ENCODE assay signal across 9 cellular contexts in genomic region chr17:27540300-27541105, GRCh38.
DNase-seq lines count a peak whose midpoint lies in the region; ATAC-seq and TF ChIP-seq lines count a peak whose summit lies in the region.
"Had no signal": no experiment of that assay in that cellular context is flagged by ENCODE, and none has a peak within 500 bp of the region (broad histone marks: within the 10 kb centered on the region; RNA-seq: fewer than 3 reads in every experiment).

No MANE protein-coding gene starts in this region.

- no peak overlapping the region for H4K8ac ChIP-seq in mesendoderm (ENCODE audit: low read depth, low read length)

- peaks cover 11% of the 10 kb centered on the region for H3K4me1 ChIP-seq in mesendoderm (ENCODE audit: control insufficient read depth, low read depth, low read length)
- H3K4me1 ChIP-seq in uterus = peaks cover 7 to 20% of the 10 kb centered on the region in 2 donors

- no peaks in the 10 kb centered on the region for H3K27me3 Mint-ChIP-seq in activated CD4-positive, alpha-beta T cell treated with anti-CD3 and anti-CD28 coated beads, Interleukin-2, amount 10 ng/mL, durations not matched to agents 7 days and 5 days

- ATAC-seq in activated naive CD4-positive, alpha-beta T cell treated with anti-CD3 and anti-CD28 coated beads, Interleukin-2, amount 50 U/mL, for 72 hours = no peak

- no peak overlapping the region for H2BK15ac ChIP-seq in mesendoderm (replicated peaks; ENCODE audit: low read depth)

- POLR2A ChIA-PET in activated CD4-positive, alpha-beta T cell treated with anti-CD3 and anti-CD28 coated beads, Interleukin-2, amount 10 ng/mL, durations not matched to agents 7 days and 5 days (lab: Charles Lee) = no interaction called here

- no peak overlapping the region for H2BK5ac ChIP-seq in mesendoderm (ENCODE audit: low read length)

- no peak overlapping the region for H2AK5ac ChIP-seq in mesendoderm (ENCODE audit: low read length)

- H3K9ac ChIP-seq in mesendoderm (ENCODE audit: low read length) = no peak overlapping the region

- no peak overlapping the region for H3K4me2 ChIP-seq in mesendoderm (ENCODE audit: low read length)

- H3K79me1 ChIP-seq in mesendoderm (ENCODE audit: low read length) = peaks cover 54% of the 10 kb centered on the region

- H3K36me3 Mint-ChIP-seq in activated naive CD4-positive, alpha-beta T cell treated with anti-CD3 and anti-CD28 coated beads, Interleukin-2, amount 50 U/mL, for 72 hours = peaks cover 0 to 19% of the 10 kb centered on the region in 2 donors
- H3K36me3 Mint-ChIP-seq in activated CD4-positive, alpha-beta T cell treated with anti-CD3 and anti-CD28 coated beads, Interleukin-2, amount 10 ng/mL, durations not matched to agents 7 days and 5 days (ENCODE audit: low read depth) = no peaks in the 10 kb centered on the region

- H4K5ac ChIP-seq in mesendoderm (ENCODE audit: low read length) = no peak overlapping the region

- H3K4me3 ChIP-seq in coronary artery (peak overlapping the region; percentile 50), mesendoderm (ENCODE audit: low read length) (no peak overlapping the region), uterus (no peak overlapping the region)

- no peak for TF ChIP-seq POLR2A in uterus (IDR thresholded peaks at IDR 0.05)

- peaks cover 68% of the 10 kb centered on the region for H3K4me1 Mint-ChIP-seq in activated CD4-positive, alpha-beta T cell treated with anti-CD3 and anti-CD28 coated beads, Interleukin-2, amount 10 ng/mL, durations not matched to agents 7 days and 5 days

- intact Hi-C loops in uterus (cut with DNase I; ENCODE audit: low total_unique reads) = no loop called here

- CTCF ChIA-PET in activated CD4-positive, alpha-beta T cell treated with anti-CD3 and anti-CD28 coated beads, Interleukin-2, amount 10 ng/mL, durations not matched to agents 7 days and 5 days (lab: Charles Lee) = interaction anchor here (0.6 to 1.7 kb wide), 4 partner anchors 9 to 68 kb away, joined by 3 to 4 read pairs (median 4); no protein-coding TSS in a partner anchor

- no peak for DNase-seq in activated naive CD4-positive, alpha-beta T cell treated with anti-CD3 and anti-CD28 coated beads, Interleukin-2, amount 50 U/mL, for 72 hours (ENCODE audit: low spot score in 2 of 2)
- DNase-seq in activated naive CD4-positive, alpha-beta T cell (lab: John Stamatoyannopoulos, UW) = no peak
- peak; percentile 97 for DNase-seq in coronary artery (ENCODE audit: low spot score)
- DNase-seq in mesendoderm = no peak
- peak; percentile 86 to 95 for DNase-seq in uterus
- no peak for DNase-seq in activated CD4-positive, alpha-beta T cell treated with anti-CD3 and anti-CD28 coated beads, Interleukin-2, amount 10 ng/mL, durations not matched to agents 7 days and 5 days
- no peak for DNase-seq in ACHN
- no peak for DNase-seq in activated CD4-positive, alpha-beta T cell treated with anti-CD3 and anti-CD28 coated beads for 4 hours
- DNase-seq: DND-41 had no signal

- peaks cover 37% of the 10 kb centered on the region for H3K79me2 ChIP-seq in mesendoderm (ENCODE audit: control insufficient read depth, insufficient read depth, low read length)

- H3K56ac ChIP-seq in mesendoderm (ENCODE audit: low read length) = peak overlapping the region; percentile 1

- H3K9me3 Mint-ChIP-seq in activated naive CD4-positive, alpha-beta T cell treated with anti-CD3 and anti-CD28 coated beads, Interleukin-2, amount 50 U/mL, for 72 hours = no peaks in the 10 kb centered on the region
- no peaks in the 10 kb centered on the region for H3K9me3 Mint-ChIP-seq in activated CD4-positive, alpha-beta T cell treated with anti-CD3 and anti-CD28 coated beads, Interleukin-2, amount 10 ng/mL, durations not matched to agents 7 days and 5 days

- no peak overlapping the region for H3K18ac ChIP-seq in mesendoderm (ENCODE audit: low read length)

- no peaks in the 10 kb centered on the region for H3K27me3 ChIP-seq in mesendoderm (ENCODE audit: insufficient read depth, low read length, poor library complexity)
- H3K27me3 ChIP-seq in uterus = no peaks in the 10 kb centered on the region

- H3K27ac ChIP-seq in coronary artery = peak overlapping the region; percentile 76 to 92
- H3K27ac ChIP-seq in mesendoderm (ENCODE audit: low read depth, low read length) = no peak overlapping the region
- H3K27ac ChIP-seq in uterus = peak overlapping the region; percentile 67 to 79

- peak overlapping the region; percentile 11 to 65 for H3K27ac Mint-ChIP-seq in activated naive CD4-positive, alpha-beta T cell treated with anti-CD3 and anti-CD28 coated beads, Interleukin-2, amount 50 U/mL, for 72 hours
- no peak overlapping the region for H3K27ac Mint-ChIP-seq in activated CD4-positive, alpha-beta T cell treated with anti-CD3 and anti-CD28 coated beads, Interleukin-2, amount 10 ng/mL, durations not matched to agents 7 days and 5 days

- H3K23ac ChIP-seq in mesendoderm (ENCODE audit: low read length) = no peak overlapping the region

- in situ Hi-C loops in ACHN (cut with HindIII; ENCODE audit: low pct_ligation_motif_present, low pct_unique_long_range_greater_than_20kb, low sequenced_read_pairs) = no loop called here

- WGBS in mesendoderm (ENCODE audit: extremely low coverage, insufficient coverage, low lambda C conversion rate) = no CpG with 5 or more reads among the region's 16 CpGs

- no peak overlapping the region for H2BK120ac ChIP-seq in mesendoderm (ENCODE audit: low read depth, low read length)

- no peak overlapping the region for H3K4ac ChIP-seq in mesendoderm (ENCODE audit: low read depth, low read length)

- TF ChIP-seq CTCF in coronary artery (IDR thresholded peaks at IDR 0.05) (no peak), uterus (IDR thresholded peaks at IDR 0.05) (no peak)

- H3K9me3 ChIP-seq in uterus = no peaks in the 10 kb centered on the region

- H3K4me3 Mint-ChIP-seq in activated CD4-positive, alpha-beta T cell treated with anti-CD3 and anti-CD28 coated beads, Interleukin-2, amount 10 ng/mL, durations not matched to agents 7 days and 5 days = no peak overlapping the region

- no peaks in the 10 kb centered on the region for H3K36me3 ChIP-seq in mesendoderm (ENCODE audit: control insufficient read depth, insufficient read depth, low read length)
- no peaks in the 10 kb centered on the region for H3K36me3 ChIP-seq in uterus

Comparison
In these comparisons a context has a peak if more than half of its experiments do, and no peak if none do; other contexts are left out.
1. DNase-seq: peak in coronary artery (single experiment) and uterus (2 of 2); none in activated naive CD4-positive, alpha-beta T cell treated with anti-CD3 and anti-CD28 coated beads, Interleukin-2, amount 50 U/mL, for 72 hours (0 of 2), activated naive CD4-positive, alpha-beta T cell (0 of 4), mesendoderm (single experiment), activated CD4-positive, alpha-beta T cell treated with anti-CD3 and anti-CD28 coated beads, Interleukin-2, amount 10 ng/mL, durations not matched to agents 7 days and 5 days (single experiment), ACHN (single experiment) and activated CD4-positive, alpha-beta T cell treated with anti-CD3 and anti-CD28 coated beads for 4 hours (0 of 2).